In genomic region chr6:20658053-20658452, GRCh38 we compare ENCODE assay signal across 1 cellular context.
A peak's percentile ranks its signal among the peaks of the same experiment; 100 is the strongest.
TF ChIP-seq lines count a peak whose summit lies in the region.

No MANE protein-coding gene starts in this region.

TF ChIP-seq in HepG2, 621 proteins besides CTCF, POLR2A, EP300 and RAD21 (continued from another document and continues in another):
- TF ChIP-seq MNT (IDR thresholded peaks at IDR 0.05) (no peak), KLF11 (CRISPR knock-in tag; IDR thresholded peaks at IDR 0.05) (no peak), ZNF644 (CRISPR knock-in tag; IDR thresholded peaks at IDR 0.05; ENCODE audit: low read depth) (peak; percentile 84), SP1 (IDR thresholded peaks at IDR 0.05) (no peak), SP1 (CRISPR knock-in tag; IDR thresholded peaks at IDR 0.05) (no peak), YEATS2 (CRISPR knock-in tag; IDR thresholded peaks at IDR 0.05; ENCODE audit: borderline replicate concordance) (no peak), ZNF577 (CRISPR knock-in tag; IDR thresholded peaks at IDR 0.05; ENCODE audit: borderline replicate concordance, low read depth) (no peak), SKI (IDR thresholded peaks at IDR 0.05; ENCODE audit: partially characterized antibody) (no peak), ZNF773 (CRISPR knock-in tag; IDR thresholded peaks at IDR 0.05; ENCODE audit: borderline replicate concordance) (no peak), HNF1B (CRISPR knock-in tag; IDR thresholded peaks at IDR 0.05) (no peak), RFX1 (IDR thresholded peaks at IDR 0.05) (no peak), GPN1 (CRISPR knock-in tag; IDR thresholded peaks at IDR 0.05; ENCODE audit: borderline replicate concordance) (no peak), TRIM22 (IDR thresholded peaks at IDR 0.05) (no peak), CERS6 (CRISPR knock-in tag; IDR thresholded peaks at IDR 0.05) (no peak), MLXIP (CRISPR knock-in tag; IDR thresholded peaks at IDR 0.05; ENCODE audit: borderline replicate concordance) (no peak), ZNF550 (CRISPR knock-in tag; IDR thresholded peaks at IDR 0.05; ENCODE audit: borderline replicate concordance) (no peak), TAF15 (IDR thresholded peaks at IDR 0.05; ENCODE audit: low read depth, low read length, poor library complexity, severe bottlenecking) (no peak), NR1H2 (CRISPR knock-in tag; IDR thresholded peaks at IDR 0.05; ENCODE audit: borderline replicate concordance, low read depth) (no peak), BCL6 (CRISPR knock-in tag; IDR thresholded peaks at IDR 0.05) (peak; percentile 44), SALL1 (CRISPR knock-in tag; IDR thresholded peaks at IDR 0.05) (no peak), MXD4 (CRISPR knock-in tag; IDR thresholded peaks at IDR 0.05) (no peak), LBX2 (CRISPR knock-in tag; IDR thresholded peaks at IDR 0.05; ENCODE audit: borderline replicate concordance) (no peak), ZNF616 (CRISPR knock-in tag; IDR thresholded peaks at IDR 0.05; ENCODE audit: low read depth) (no peak), MAX (IDR thresholded peaks at IDR 0.05) (no peak), ZNF678 (CRISPR knock-in tag; IDR thresholded peaks at IDR 0.05) (no peak), TBX2 (CRISPR knock-in tag; IDR thresholded peaks at IDR 0.05; ENCODE audit: borderline replicate concordance) (0 out of 2 replicates have a peak, but pooled peaks have one; percentile 33), CCDC6 (CRISPR knock-in tag; IDR thresholded peaks at IDR 0.05) (no peak), ZNF530 (CRISPR knock-in tag; IDR thresholded peaks at IDR 0.05; ENCODE audit: low read depth) (no peak), MXD3 (CRISPR knock-in tag; IDR thresholded peaks at IDR 0.05) (no peak), HMG20B (CRISPR knock-in tag; conservative IDR thresholded peaks at IDR 0.05) (no peak), SNAPC5 (CRISPR knock-in tag; IDR thresholded peaks at IDR 0.05; ENCODE audit: borderline replicate concordance) (no peak), ZNF597 (CRISPR knock-in tag; IDR thresholded peaks at IDR 0.05) (no peak), ZNF451 (CRISPR knock-in tag; IDR thresholded peaks at IDR 0.05) (no peak), ATF5 (CRISPR knock-in tag; IDR thresholded peaks at IDR 0.05; ENCODE audit: low read depth) (no peak), TFE3 (CRISPR knock-in tag; IDR thresholded peaks at IDR 0.05) (no peak), HIVEP1 (CRISPR knock-in tag; IDR thresholded peaks at IDR 0.05) (no peak), ZNF280D (CRISPR knock-in tag; IDR thresholded peaks at IDR 0.05) (no peak), ZBTB34 (CRISPR knock-in tag; IDR thresholded peaks at IDR 0.05) (no peak), HHEX (CRISPR knock-in tag; IDR thresholded peaks at IDR 0.05) (0 out of 2 replicates have a peak, but pooled peaks have one; percentile 48), ZNF747 (CRISPR knock-in tag; IDR thresholded peaks at IDR 0.05; ENCODE audit: borderline replicate concordance) (no peak), ZNF710 (CRISPR knock-in tag; IDR thresholded peaks at IDR 0.05; ENCODE audit: borderline replicate concordance) (no peak), SP2 (CRISPR knock-in tag; IDR thresholded peaks at IDR 0.05) (no peak)
